In the genomic region with DNA sequence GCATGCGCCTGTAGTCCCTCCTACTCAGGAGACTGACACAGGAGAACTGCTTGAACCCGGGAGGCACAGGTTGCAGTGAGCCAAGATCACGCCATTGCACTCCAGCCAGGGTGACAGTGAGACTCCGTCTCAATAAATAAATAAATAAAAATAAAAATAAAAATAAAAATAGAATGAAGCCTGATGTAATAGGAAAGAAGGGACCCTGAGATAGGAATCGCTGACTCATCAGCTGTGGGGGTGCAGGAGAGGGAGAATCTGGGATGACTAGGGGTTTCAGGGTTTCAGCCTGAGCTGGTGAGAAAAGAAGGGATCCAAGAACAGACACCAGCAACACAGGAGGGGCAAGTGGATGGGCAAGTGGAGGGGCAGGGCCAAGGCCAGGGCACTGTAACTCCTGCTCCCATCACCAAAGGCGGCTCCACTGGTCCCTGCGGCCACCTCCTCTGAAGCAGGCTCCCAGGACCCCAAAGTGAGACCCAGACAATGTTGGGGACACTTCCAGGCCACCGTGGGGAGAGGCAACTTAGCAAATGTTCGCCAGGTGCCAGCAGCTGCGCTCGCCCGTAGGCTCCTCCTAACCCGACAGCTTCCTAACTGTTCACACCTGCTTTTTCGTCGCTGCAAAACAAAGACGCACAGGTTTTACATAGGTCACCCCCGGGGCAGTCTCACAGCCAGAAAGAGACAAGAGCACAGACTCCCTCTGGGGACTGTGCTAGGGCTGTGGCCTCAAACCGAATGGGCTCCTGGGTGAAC, we compare ENCODE assay signal across 8 cellular contexts. TPM values are rescaled to one million over a fixed set of nuclear protein-coding genes. Genes with fewer than 3 reads are reported as not detected.
DNase-seq lines count a peak whose midpoint lies in the region; ATAC-seq, FAIRE-seq and TF ChIP-seq lines count a peak whose summit lies in the region.

No MANE protein-coding gene starts in this region.

- H3K4me3 ChIP-seq in DOHH2 (ENCODE audit: low read length) (peak overlapping the region; percentile 97), IMR-90 (ENCODE audit: insufficient read depth, low read depth, low read length) (peak overlapping the region; percentile 57), kidney (ENCODE audit: low read length in 2 of 2) (peak overlapping the region; percentile 93 to 94), upper lobe of left lung (peak overlapping the region in 3 of 4 donors; percentile 67 to 94 (median 92))

- no peak for TF ChIP-seq EP300 in upper lobe of left lung (IDR thresholded peaks at IDR 0.05)

- H3K79me1 ChIP-seq in IMR-90 (ENCODE audit: low read depth in 1 of 2, low read length in 2 of 2), result peaks cover 22 to 51% of the 10 kb centered on the region in 2 experiments; a peak in 3 of 4 replicates

- H3K27me3 ChIP-seq in DOHH2 (ENCODE audit: control insufficient read depth, low read length), result no peaks in the 10 kb centered on the region
- no peaks in the 10 kb centered on the region for H3K27me3 ChIP-seq in IMR-90 (ENCODE audit: control insufficient read depth, insufficient read depth, low read length)
- no peaks in the 10 kb centered on the region for H3K27me3 ChIP-seq in upper lobe of left lung

- 36% methylated on average over 6 of the region's 18 CpGs; no CpG with 5 or more reads in 1 of the 2 experiments for WGBS in IMR-90 (ENCODE audit: extremely low coverage in 2 of 2, insufficient read length in 1 of 2), 2 experiments
- 65 to 89% methylated on average over 6 to 18 of the region's 18 CpGs for WGBS in upper lobe of left lung, 2 donors

- H3K4me3 Mint-ChIP-seq in activated T-helper 2 cell treated with anti-CD3 and anti-CD28 coated beads, Interferon-gamma antibody, Interleukin-2, Interleukin-4, amounts not matched to agents 10 μg/mL and 5 μg/mL and 100 μg/mL, durations not matched to agents 14 hours and 24 hours and 36 hours (ENCODE audit: low read depth), result peak overlapping the region; percentile 99

- peaks cover 7% of the 10 kb centered on the region for H3K9me1 ChIP-seq in IMR-90 (ENCODE audit: insufficient read depth, low read length)

- no peak for TF ChIP-seq RAD21 in IMR-90 (IDR thresholded peaks at IDR 0.05; ENCODE audit: low read length)

- H3K4me1 Mint-ChIP-seq in activated T-helper 2 cell treated with anti-CD3 and anti-CD28 coated beads, Interferon-gamma antibody, Interleukin-2, Interleukin-4, amounts not matched to agents 10 μg/mL and 5 μg/mL and 100 μg/mL, durations not matched to agents 14 hours and 24 hours and 36 hours (ENCODE audit: low read depth), result peaks cover 43% of the 10 kb centered on the region

- H3K18ac ChIP-seq in IMR-90 (ENCODE audit: low read depth, low read length), result no peak overlapping the region

- H2AK5ac ChIP-seq in IMR-90 (ENCODE audit: low read depth, low read length), result peak overlapping the region; percentile 83

- CTCF ChIA-PET in IMR-90 (lab: Yijun Ruan, JAX), result no interaction called here

- no peaks in the 10 kb centered on the region for H3K9me2 ChIP-seq in DOHH2 (replicated peaks; ENCODE audit: control insufficient read depth, low read length)

- H3K36me3 Mint-ChIP-seq in activated T-helper 2 cell treated with anti-CD3 and anti-CD28 coated beads, Interferon-gamma antibody, Interleukin-2, Interleukin-4, amounts not matched to agents 10 μg/mL and 5 μg/mL and 100 μg/mL, durations not matched to agents 14 hours and 24 hours and 36 hours (ENCODE audit: low read depth), result peaks cover 51% of the 10 kb centered on the region

- no peak for FAIRE-seq in kidney (lab: Jason Lieb, UNC)

- no peak for ATAC-seq in IMR-90 (ENCODE audit: low read depth)
- ATAC-seq in upper lobe of left lung (ENCODE audit: low FRiP score in 2 of 2), result no peak
- no peak for ATAC-seq in HG03469 (IDR thresholded peaks at IDR 0.05; ENCODE audit: unreplicated experiment)

- no peaks in the 10 kb centered on the region for H3F3A ChIP-seq in DOHH2 (ENCODE audit: control insufficient read depth, insufficient read depth)

- peak overlapping the region; percentile 50; the same call in 1 of the 2 replicates for H4K91ac ChIP-seq in IMR-90 (ENCODE audit: insufficient read depth, low read depth, low read length)

- no peak overlapping the region for H2BK15ac ChIP-seq in IMR-90 (ENCODE audit: low read depth, low read length)

- H3K4ac ChIP-seq in IMR-90 (ENCODE audit: low read depth, low read length), result peak overlapping the region; percentile 75

- H2BK20ac ChIP-seq in IMR-90 (ENCODE audit: low read depth, low read length), result peak overlapping the region; percentile 23; the same call in 1 of the 2 replicates

- in situ Hi-C loops in IMR-90 (cut with MboI; ENCODE audit: low sequenced_read_pairs), result loop anchor here (5.0 kb wide), 1 partner anchor 213 kb away; no protein-coding TSS in a partner anchor

- H4K5ac ChIP-seq in IMR-90 (ENCODE audit: low read depth, low read length), result peak overlapping the region; percentile 55

- H4K20me1 ChIP-seq in DOHH2 (ENCODE audit: control insufficient read depth, insufficient read depth, low read depth, low read length) (peaks cover 24% of the 10 kb centered on the region), IMR-90 (ENCODE audit: insufficient read depth, low read length) (peaks cover 26% of the 10 kb centered on the region)

- H2BK120ac ChIP-seq in IMR-90 (ENCODE audit: low read depth, low read length), result peak overlapping the region; percentile 46

- H3K27ac ChIP-seq in DOHH2 (ENCODE audit: low read depth, low read length) (peak overlapping the region; percentile 86), IMR-90 (ENCODE audit: insufficient read depth, low read length) (peak overlapping the region; percentile 20), kidney (ENCODE audit: low read depth in 2 of 2, low read length in 2 of 2) (no peak overlapping the region), upper lobe of left lung (peak overlapping the region; percentile 73 to 97 (median 89))

- no peak for TF ChIP-seq CTCF in DOHH2 (IDR thresholded peaks at IDR 0.05; ENCODE audit: low read depth, low read length, poor library complexity, severe bottlenecking)
- TF ChIP-seq CTCF in IMR-90 (conservative IDR thresholded peaks at IDR 0.05; ENCODE audit: low read depth, low read length), result no peak
- no peak for TF ChIP-seq CTCF in kidney (IDR thresholded peaks at IDR 0.05; ENCODE audit: borderline replicate concordance, extremely low read depth, insufficient read depth)
- no peak for TF ChIP-seq CTCF in upper lobe of left lung (IDR thresholded peaks at IDR 0.05)

- H3K79me2 ChIP-seq in DOHH2 (ENCODE audit: control insufficient read depth, low read length), result peaks cover 96% of the 10 kb centered on the region

- intact Hi-C loops in IMR-90 (cut with micrococcal nuclease), result no loop called here
- intact Hi-C loops in activated T-helper 2 cell treated with anti-CD3 and anti-CD28 coated beads, Interferon-gamma antibody, Interleukin-2, Interleukin-4, amounts not matched to agents 10 μg/mL and 5 μg/mL and 100 μg/mL, durations not matched to agents 14 hours and 24 hours and 36 hours (cut with micrococcal nuclease), result no loop called here
- intact Hi-C loops in kidney (cut with DNase I), result loop anchor here (10.0 kb wide), 1 partner anchor 71 kb away; no protein-coding TSS in a partner anchor

- peak; percentile 16 for DNase-seq in IMR-90
- DNase-seq in activated T-helper 2 cell treated with anti-CD3 and anti-CD28 coated beads, Interferon-gamma antibody, Interleukin-2, Interleukin-4, amounts not matched to agents 10 μg/mL and 5 μg/mL and 100 μg/mL, durations not matched to agents 14 hours and 24 hours and 36 hours (ENCODE audit: low spot score), result no peak
- DNase-seq in kidney, result no peak
- DNase-seq in upper lobe of left lung, result no peak
- no peak for DNase-seq in activated CD4-positive, alpha-beta T cell treated with anti-CD3 and anti-CD28 coated beads, Interleukin-2, amount 50 U/mL, for 4 hours
- DNase-seq in central memory CD4-positive, alpha-beta T cell, result no peak

- H3K14ac ChIP-seq in IMR-90 (replicated peaks; ENCODE audit: low read depth, low read length), result peak overlapping the region; percentile 92

- POLR2A ChIA-PET in IMR-90 (lab: Charles Lee; ENCODE audit: unreplicated experiment), result no interaction called here

- H2AFZ ChIP-seq in IMR-90 (replicated peaks; ENCODE audit: low read length, poor library complexity), result peak overlapping the region; percentile 100

- H4K8ac ChIP-seq in IMR-90 (ENCODE audit: low read depth in 2 of 2, low read length in 2 of 2), result peak overlapping the region; percentile 48 to 86; a peak in 2 of 4 replicates

- H2AK9ac ChIP-seq in IMR-90 (replicated peaks; ENCODE audit: low read depth, low read length, poor library complexity), result peak overlapping the region; percentile 94

- H3K27me3 Mint-ChIP-seq in activated T-helper 2 cell treated with anti-CD3 and anti-CD28 coated beads, Interferon-gamma antibody, Interleukin-2, Interleukin-4, amounts not matched to agents 10 μg/mL and 5 μg/mL and 100 μg/mL, durations not matched to agents 14 hours and 24 hours and 36 hours (ENCODE audit: low read depth), result no peaks in the 10 kb centered on the region

- TF ChIP-seq POLR2A in IMR-90 (IDR thresholded peaks at IDR 0.05; ENCODE audit: low read depth, low read length) (no peak), upper lobe of left lung (IDR thresholded peaks at IDR 0.05) (no peak)

- H3K56ac ChIP-seq in IMR-90 (ENCODE audit: extremely low read depth, insufficient read depth, low read length), result no peak overlapping the region

- peak overlapping the region; percentile 99 for H3K4me2 ChIP-seq in DOHH2 (ENCODE audit: low read length)
- peak overlapping the region; percentile 71 for H3K4me2 ChIP-seq in IMR-90 (ENCODE audit: low read depth, low read length)

- H3K36me3 ChIP-seq in DOHH2 (ENCODE audit: control insufficient read depth, low read length) (peaks cover 82% of the 10 kb centered on the region), IMR-90 (ENCODE audit: control insufficient read depth, insufficient read depth, low read length) (no peaks in the 10 kb centered on the region; the same call in 1 of the 2 replicates), kidney (ENCODE audit: control insufficient read depth in 1 of 2, insufficient read depth in 2 of 2, low read length in 2 of 2) (peaks cover 0 to 2% of the 10 kb centered on the region in 2 donors), upper lobe of left lung (peaks cover 0 to 8% (median 2%) of the 10 kb centered on the region in 4 donors)

- dilution Hi-C loops in IMR-90 (cut with HindIII; ENCODE audit: low sequenced_read_pairs, unreplicated experiment), result no loop called here

- H3K9me3 Mint-ChIP-seq in activated T-helper 2 cell treated with anti-CD3 and anti-CD28 coated beads, Interferon-gamma antibody, Interleukin-2, Interleukin-4, amounts not matched to agents 10 μg/mL and 5 μg/mL and 100 μg/mL, durations not matched to agents 14 hours and 24 hours and 36 hours, result no peaks in the 10 kb centered on the region

- peak overlapping the region; percentile 49 for H2BK5ac ChIP-seq in IMR-90 (ENCODE audit: low read depth, low read length, poor library complexity, severe bottlenecking)

- no TSS peak for BruUV-seq in IMR-90 (replicated peaks; lab: Mats Ljungman, UMichigan)

- peak overlapping the region; percentile 97 for H3K27ac Mint-ChIP-seq in activated T-helper 2 cell treated with anti-CD3 and anti-CD28 coated beads, Interferon-gamma antibody, Interleukin-2, Interleukin-4, amounts not matched to agents 10 μg/mL and 5 μg/mL and 100 μg/mL, durations not matched to agents 14 hours and 24 hours and 36 hours

- no peaks in the 10 kb centered on the region for H3K9me3 ChIP-seq in DOHH2 (ENCODE audit: control insufficient read depth, insufficient read depth, low read length)
- H3K9me3 ChIP-seq in IMR-90 (ENCODE audit: control insufficient read depth, insufficient read depth, low read length), result no peaks in the 10 kb centered on the region
- no peaks in the 10 kb centered on the region for H3K9me3 ChIP-seq in kidney (ENCODE audit: control insufficient read depth in 1 of 2, low read length in 2 of 2)
- H3K9me3 ChIP-seq in upper lobe of left lung, result no peaks in the 10 kb centered on the region

- H3K4me1 ChIP-seq in DOHH2 (ENCODE audit: control insufficient read depth, low read length) (peaks cover 77% of the 10 kb centered on the region), IMR-90 (ENCODE audit: control insufficient read depth, insufficient read depth, low read length) (peaks cover 21% of the 10 kb centered on the region), kidney (ENCODE audit: control insufficient read depth in 1 of 2, insufficient read depth in 1 of 2, low read depth in 1 of 2, low read length in 2 of 2) (peaks cover 8 to 14% of the 10 kb centered on the region in 2 donors), upper lobe of left lung (peaks cover 33 to 44% (median 36%) of the 10 kb centered on the region in 4 donors)

- peak overlapping the region; percentile 51; the same call in 1 of the 2 replicates for H3K9ac ChIP-seq in IMR-90 (ENCODE audit: low read depth, low read length)
- H3K9ac ChIP-seq in kidney (ENCODE audit: low read length in 2 of 2), result peak overlapping the region in 1 of 2 donors; percentile 84

- H3K23ac ChIP-seq in IMR-90 (ENCODE audit: low read depth, low read length), result peak overlapping the region; percentile 93

RNA-seq across cellular contexts. Expression of a gene that starts 1.2 kb away (rescaled TPM):
- 3.4 and 3.9 TPM in 2 replicates for total RNA-seq in IMR-90 (2012; rRNA removed)
- polyA plus RNA-seq in IMR-90 (2012; rRNA removed), result 12.8 and 14.2 TPM in 2 replicates
- 5.6 and 11.0 TPM in 2 replicates for polyA plus RNA-seq in IMR-90 (2012; cell fraction: cytosol; rRNA removed)
- polyA plus RNA-seq in IMR-90 (2012; cell fraction: nucleus; rRNA removed; ENCODE audit: low replicate concordance), result 9.8 and 12.0 TPM in 2 replicates
- 27.8 and 28.8 TPM in 2 replicates for total RNA-seq in activated T-helper 2 cell treated with anti-CD3 and anti-CD28 coated beads, Interferon-gamma antibody, Interleukin-2, Interleukin-4, amounts not matched to agents 10 μg/mL and 5 μg/mL and 100 μg/mL, durations not matched to agents 14 hours and 24 hours and 36 hours
- total RNA-seq in kidney, result 6.9 TPM
- 5.2 TPM for polyA plus RNA-seq in kidney (ENCODE audit: insufficient read depth, low read depth, low replicate concordance)
- 10 to 100 TPM in 2 of 6 donors, 1 to 10 TPM in 4; 4.9 to 21.0 (median 8.7) TPM for total RNA-seq in upper lobe of left lung

RNA-seq across cellular contexts. Expression of a gene that starts 1.5 kb away (rescaled TPM):
- total RNA-seq in IMR-90 (2012; rRNA removed), result 59.7 and 61.8 TPM in 2 replicates
- polyA plus RNA-seq in IMR-90 (2012; rRNA removed), result 77.8 and 91.3 TPM in 2 replicates
- 40.1 and 51.5 TPM in 2 replicates for polyA plus RNA-seq in IMR-90 (2012; cell fraction: cytosol; rRNA removed)
- polyA plus RNA-seq in IMR-90 (2012; cell fraction: nucleus; rRNA removed; ENCODE audit: low replicate concordance), result 248 and 366 TPM in 2 replicates
- 143 TPM in 2 replicates for total RNA-seq in activated T-helper 2 cell treated with anti-CD3 and anti-CD28 coated beads, Interferon-gamma antibody, Interleukin-2, Interleukin-4, amounts not matched to agents 10 μg/mL and 5 μg/mL and 100 μg/mL, durations not matched to agents 14 hours and 24 hours and 36 hours
- 68.1 TPM for total RNA-seq in kidney
- polyA plus RNA-seq in kidney (ENCODE audit: insufficient read depth, low read depth, low replicate concordance), result 14.7 TPM
- total RNA-seq in upper lobe of left lung, result 100 to 1,000 TPM in 4 of 6 donors, 10 to 100 TPM in 2; 72.3 to 408 (median 146) TPM

RNA-seq across cellular contexts. Expression of a gene that starts 47.4 kb away (rescaled TPM):
- total RNA-seq in IMR-90 (2012; rRNA removed), result 0.28 and 0.36 TPM in 2 replicates
- 0.63 and 0.79 TPM in 2 replicates for polyA plus RNA-seq in IMR-90 (2012; rRNA removed)
- polyA plus RNA-seq in IMR-90 (2012; cell fraction: cytosol; rRNA removed), result 0.96 and 1.3 TPM in 2 replicates
- 2.5 and 4.3 TPM in 2 replicates for polyA plus RNA-seq in IMR-90 (2012; cell fraction: nucleus; rRNA removed; ENCODE audit: low replicate concordance)
- 0.27 and 0.44 TPM in 2 replicates for total RNA-seq in activated T-helper 2 cell treated with anti-CD3 and anti-CD28 coated beads, Interferon-gamma antibody, Interleukin-2, Interleukin-4, amounts not matched to agents 10 μg/mL and 5 μg/mL and 100 μg/mL, durations not matched to agents 14 hours and 24 hours and 36 hours
- 64.1 TPM for total RNA-seq in kidney
- 22.0 TPM for polyA plus RNA-seq in kidney (ENCODE audit: insufficient read depth, low read depth, low replicate concordance)
- total RNA-seq in upper lobe of left lung, result 100 to 1,000 TPM in 1 of 6 donors, 10 to 100 TPM in 5; 35.8 to 262 (median 61.1) TPM

Comparison
In these comparisons a context has a peak if more than half of its experiments do, and no peak if none do; other contexts are left out.
1. H3K27ac ChIP-seq: peak in DOHH2 (single experiment), IMR-90 (single experiment) and upper lobe of left lung (4 of 4); none in kidney (0 of 2).
2. RNA of a gene that starts 47.4 kb away (total RNA-seq): 64.1 TPM in kidney (single experiment) and 35.8 to 262 TPM in upper lobe of left lung; 0.28 to 0.36 TPM in IMR-90 and 0.27 to 0.44 TPM in activated T-helper 2 cell treated with anti-CD3 and anti-CD28 coated beads, Interferon-gamma antibody, Interleukin-2, Interleukin-4, amounts not matched to agents 10 μg/mL and 5 μg/mL and 100 μg/mL, durations not matched to agents 14 hours and 24 hours and 36 hours; every median in the first group is over 10 times any median in the second.
3. Peak in every context shown above with its lines, with median percentiles within 50 percentile points of each other: H3K4me3 ChIP-seq.